ENCODE assay signal across 35 cellular contexts in the genomic region with DNA sequence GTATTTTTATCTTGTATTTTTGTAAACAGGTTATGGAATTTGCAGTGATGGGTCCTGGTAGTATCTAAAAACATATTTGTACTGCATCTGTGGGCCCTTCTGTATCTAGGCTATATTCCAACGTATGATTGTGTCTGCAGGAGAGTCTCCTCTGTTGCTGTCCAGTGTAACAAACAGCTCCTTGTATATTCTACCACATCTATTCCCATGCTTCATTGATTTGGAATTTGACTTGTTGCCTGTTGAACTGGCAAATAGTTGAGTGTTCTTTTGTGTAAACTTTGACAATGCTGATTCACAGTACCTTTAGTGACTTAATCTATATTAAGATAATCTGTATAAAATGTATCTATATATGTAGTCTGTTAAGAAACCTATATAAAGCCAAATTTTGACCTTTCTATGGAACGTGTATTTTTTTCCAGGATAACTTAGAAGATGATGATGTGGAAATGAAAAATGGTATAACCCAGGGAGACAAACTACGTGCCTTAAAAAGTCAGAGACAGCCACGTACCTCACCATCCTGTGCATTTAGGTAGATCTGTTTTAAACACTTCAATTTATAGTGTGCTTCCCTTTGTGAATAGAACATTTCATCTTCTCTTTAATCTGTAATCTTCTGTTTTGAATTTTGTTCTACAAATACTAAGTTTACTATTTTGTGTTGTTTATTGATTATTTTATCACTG. TPM values are rescaled to one million over a fixed set of nuclear protein-coding genes. Genes with fewer than 3 reads are reported as not detected.
DNase-seq lines count a peak whose midpoint lies in the region; ATAC-seq and TF ChIP-seq lines count a peak whose summit lies in the region.
"Had no signal": no experiment of that assay in that cellular context is flagged by ENCODE, and none has a peak within 500 bp of the region (broad histone marks: within the 10 kb centered on the region; RNA-seq: fewer than 3 reads in every experiment).

No MANE protein-coding gene starts in this region.

- peaks cover 38% of the 10 kb centered on the region for H3K4me1 Mint-ChIP-seq in T-helper 17 cell
- H3K4me1 Mint-ChIP-seq in neural crest cell, result no peaks in the 10 kb centered on the region
- H3K4me1 Mint-ChIP-seq: activated B cell treated with CpG ODN at 0.5 μM for 24 hours; activated naive CD4-positive, alpha-beta T cell treated with anti-CD3 and anti-CD28 coated beads, Interleukin-2, amount 50 U/mL, for 24 hours; endodermal cell had no signal

- no peak for ATAC-seq in T-helper 17 cell
- ATAC-seq: gastroesophageal sphincter; GM12878; naive thymus-derived CD4-positive, alpha-beta T cell; Panc1; psoas muscle had no signal

- H3K4me2 ChIP-seq in SK-N-SH, result no peak overlapping the region

- no peaks in the 10 kb centered on the region for H3K27me3 ChIP-seq in SK-N-SH (ENCODE audit: insufficient read depth)
- H3K27me3 ChIP-seq in thyroid gland, result no peaks in the 10 kb centered on the region
- H3K27me3 ChIP-seq: esophagus muscularis mucosa, gastroesophageal sphincter, stomach, transverse colon had no signal

- H3K9me3 ChIP-seq in T-helper 17 cell (ENCODE audit: control insufficient read depth, low read length, poor library complexity, severe bottlenecking) (no peaks in the 10 kb centered on the region), SK-N-SH (no peaks in the 10 kb centered on the region), thyroid gland (no peaks in the 10 kb centered on the region)
- H3K9me3 ChIP-seq: esophagus muscularis mucosa, gastroesophageal sphincter, psoas muscle, stomach, transverse colon had no signal

- no peak for TF ChIP-seq EP300 in SK-N-SH (IDR thresholded peaks at IDR 0.05; ENCODE audit: borderline replicate concordance in 1 of 2, low read depth in 1 of 2, low read length in 1 of 2)

- H3K9ac ChIP-seq in SK-N-SH, result no peak overlapping the region

- no peaks in the 10 kb centered on the region for H3F3A ChIP-seq in SK-N-SH (replicated peaks; ENCODE audit: insufficient read depth)

- H3K27ac Mint-ChIP-seq in T-helper 17 cell (peak overlapping the region; percentile 39), neural crest cell (ENCODE audit: unreplicated experiment) (peak overlapping the region; percentile 37)
- H3K27ac Mint-ChIP-seq: activated B cell treated with CpG ODN at 0.5 μM for 24 hours; CD14-positive monocyte; dendritic cell treated with granulocyte-macrophage colony-stimulating factor and Interleukin-4, amounts not matched to agents 40 ng/mL and 50 ng/mL, for 4 days; immature natural killer cell had no signal

- TF ChIP-seq RAD21 in SK-N-SH (IDR thresholded peaks at IDR 0.05; ENCODE audit: low read length), result no peak

- H3K36me3 Mint-ChIP-seq in T-helper 17 cell (ENCODE audit: low read depth) (peaks cover 27% of the 10 kb centered on the region), neural crest cell (ENCODE audit: low read depth) (peaks cover 40% of the 10 kb centered on the region)

- no peaks in the 10 kb centered on the region for H3K4me1 ChIP-seq in SK-N-SH (ENCODE audit: control insufficient read depth in 1 of 2, insufficient read depth in 2 of 2, low read depth in 1 of 2, low read length in 1 of 2)
- no peaks in the 10 kb centered on the region for H3K4me1 ChIP-seq in thyroid gland
- H3K4me1 ChIP-seq: esophagus muscularis mucosa, gastroesophageal sphincter, psoas muscle, stomach, transverse colon had no signal

- DNase-seq in EH (ENCODE audit: low read depth) (peak; percentile 12), T-helper 17 cell (no peak), fibroblast of peridontal ligament (ENCODE audit: extremely low read depth) (peak; percentile 22), neural crest cell (ENCODE audit: low read depth, low spot score) (no peak), SK-N-SH (no peak), pons (ENCODE audit: low spot score) (no peak), thyroid gland (no peak)
- DNase-seq: activated B cell treated with CpG ODN at 0.5 μM for 24 hours; activated CD8-positive, alpha-beta memory T cell treated with anti-CD3 and anti-CD28 coated beads, Interleukin-2, amount 50 U/mL, for 4 hours; central memory CD4-positive, alpha-beta T cell; endodermal cell; GOT3; hippocampal formation; immature natural killer cell; midbrain; naive thymus-derived CD4-positive, alpha-beta T cell; NCI-H1092 treated with DMSO at 0.1 percent for 48 hours; NCI-H187 treated with DMSO at 0.1 percent for 48 hours; NCI-H524; NK-92 treated with Interleukin-12 subunit alpha and Interleukin-12 subunit beta, amount 100 ng/mL, for 24 hours; nucleus accumbens; psoas muscle; SHP77 treated with DMSO at 0.1 percent for 48 hours; stomach; SW 1271; transverse colon had no signal

- H3K27ac ChIP-seq in SK-N-SH (ENCODE audit: low read depth in 2 of 2, low read length in 1 of 2) (no peak overlapping the region), thyroid gland (no peak overlapping the region)
- H3K27ac ChIP-seq: esophagus muscularis mucosa, gastroesophageal sphincter, psoas muscle, skin epidermis, stomach, transverse colon had no signal

- TF ChIP-seq CTCF in neural crest cell (conservative IDR thresholded peaks at IDR 0.05) (no peak), SK-N-SH (IDR thresholded peaks at IDR 0.05) (no peak), thyroid gland (IDR thresholded peaks at IDR 0.05) (no peak)

- H4K20me1 ChIP-seq in SK-N-SH (ENCODE audit: insufficient read depth), result no peaks in the 10 kb centered on the region

- no peak for TF ChIP-seq POLR2A in thyroid gland (IDR thresholded peaks at IDR 0.05)

- no peaks in the 10 kb centered on the region for H3K9me2 ChIP-seq in SK-N-SH

- intact Hi-C loops in thyroid gland (cut with DNase I), result no loop called here

- CTCF ChIA-PET in SK-N-SH (lab: Yijun Ruan, JAX), result interaction anchor here (0.7 to 1.1 kb wide), 2 partner anchors 18 to 31 kb away, joined by 3 read pairs; no protein-coding TSS in a partner anchor

- H3K79me2 ChIP-seq in SK-N-SH (ENCODE audit: insufficient read depth), result no peaks in the 10 kb centered on the region

- H3K4me3 ChIP-seq in SK-N-SH (ENCODE audit: low read depth in 2 of 2, low read length in 1 of 2), result no peak overlapping the region
- no peak overlapping the region for H3K4me3 ChIP-seq in thyroid gland (replicated peaks in 1 of 3)
- H3K4me3 ChIP-seq: esophagus muscularis mucosa, gastroesophageal sphincter, GM12878, psoas muscle, skin epidermis, stomach, transverse colon had no signal

- H3K27me3 Mint-ChIP-seq in T-helper 17 cell (no peaks in the 10 kb centered on the region), neural crest cell (ENCODE audit: low read depth) (no peaks in the 10 kb centered on the region)
- H3K27me3 Mint-ChIP-seq: activated B cell treated with CpG ODN at 0.5 μM for 24 hours; activated naive CD4-positive, alpha-beta T cell treated with anti-CD3 and anti-CD28 coated beads, Interleukin-2, amount 50 U/mL, for 24 hours; dendritic cell treated with granulocyte-macrophage colony-stimulating factor and Interleukin-4, amounts not matched to agents 40 ng/mL and 50 ng/mL, for 4 days; naive thymus-derived CD4-positive, alpha-beta T cell had no signal

- no peak overlapping the region for H2AFZ ChIP-seq in SK-N-SH (ENCODE audit: low read depth)

- peaks cover 4% of the 10 kb centered on the region for H3K9me3 Mint-ChIP-seq in neural crest cell
- H3K9me3 Mint-ChIP-seq: activated B cell treated with CpG ODN at 0.5 μM for 24 hours; activated naive CD4-positive, alpha-beta T cell treated with anti-CD3 and anti-CD28 coated beads, Interleukin-2, amount 50 U/mL, for 24 hours; CD14-positive monocyte; dendritic cell treated with granulocyte-macrophage colony-stimulating factor and Interleukin-4, amounts not matched to agents 40 ng/mL and 50 ng/mL, for 4 days; endodermal cell; immature natural killer cell had no signal

- H3K4me3 Mint-ChIP-seq in T-helper 17 cell, result no peak overlapping the region
- H3K4me3 Mint-ChIP-seq in neural crest cell, result no peak overlapping the region
- H3K4me3 Mint-ChIP-seq: activated B cell treated with CpG ODN at 0.5 μM for 24 hours; activated naive CD4-positive, alpha-beta T cell treated with anti-CD3 and anti-CD28 coated beads, Interleukin-2, amount 50 U/mL, for 24 hours; CD14-positive monocyte; dendritic cell treated with granulocyte-macrophage colony-stimulating factor and Interleukin-4, amounts not matched to agents 40 ng/mL and 50 ng/mL, for 4 days; endodermal cell; immature natural killer cell; naive thymus-derived CD4-positive, alpha-beta T cell had no signal

- WGBS in SK-N-SH (ENCODE audit: low lambda C conversion rate), result 84% methylated on average over 4 of the region's 4 CpGs
- WGBS in thyroid gland, 2 donors, result 78 to 84% methylated on average over 4 of the region's 4 CpGs

- POLR2A ChIA-PET in SK-N-SH (lab: Yijun Ruan, JAX), result no interaction called here

- H3K36me3 ChIP-seq in SK-N-SH (replicated peaks in 1 of 2; ENCODE audit: control insufficient read depth in 1 of 2, insufficient read depth in 2 of 2, low read length in 1 of 2), result peaks cover 4 to 6% of the 10 kb centered on the region in 2 experiments
- H3K36me3 ChIP-seq in thyroid gland, result peaks cover 8% of the 10 kb centered on the region in 2 donors

TF ChIP-seq in SK-N-SH, 30 proteins besides CTCF, POLR2A, EP300 and RAD21:
- TF ChIP-seq CHD2 (IDR thresholded peaks at IDR 0.05; ENCODE audit: low read length, partially characterized antibody), result no peak

RNA-seq across cellular contexts. Expression of a gene that starts 43.4 kb away (rescaled TPM):
- total RNA-seq in T-helper 17 cell, result under 1 TPM in 1 of 2 donors, not detected in 1; 0.21 TPM
- 0.16 TPM in 1 of 2 replicates, not detected in the other for total RNA-seq in neural crest cell
- 0.03 TPM in 2 replicates for polyA plus RNA-seq in SK-N-SH (2012; rRNA removed)
- 0.05 and 0.07 TPM in 2 replicates for polyA plus RNA-seq in SK-N-SH (2012; cell fraction: cytosol; rRNA removed)
- 0.02 TPM in 1 of 2 replicates, not detected in the other for polyA plus RNA-seq in SK-N-SH (2012; cell fraction: nucleus; rRNA removed)
- total RNA-seq in thyroid gland, result under 1 TPM in 1 of 4 donors, not detected in 3; 0.13 TPM
- total RNA-seq: activated B cell treated with CpG ODN at 0.5 μM for 24 hours, endodermal cell, lower leg skin had no signal
- polyA plus RNA-seq: immature natural killer cell; naive thymus-derived CD4-positive, alpha-beta T cell had no signal

Comparison
In these comparisons a context has a peak if more than half of its experiments do, and no peak if none do; other contexts are left out.
1. DNase-seq: peak in EH (single experiment) and fibroblast of peridontal ligament (single experiment); none in T-helper 17 cell (0 of 3), neural crest cell (single experiment), SK-N-SH (single experiment), pons (single experiment) and thyroid gland (0 of 2).